ENCODE assay signal across 8 cellular contexts in the genomic region with DNA sequence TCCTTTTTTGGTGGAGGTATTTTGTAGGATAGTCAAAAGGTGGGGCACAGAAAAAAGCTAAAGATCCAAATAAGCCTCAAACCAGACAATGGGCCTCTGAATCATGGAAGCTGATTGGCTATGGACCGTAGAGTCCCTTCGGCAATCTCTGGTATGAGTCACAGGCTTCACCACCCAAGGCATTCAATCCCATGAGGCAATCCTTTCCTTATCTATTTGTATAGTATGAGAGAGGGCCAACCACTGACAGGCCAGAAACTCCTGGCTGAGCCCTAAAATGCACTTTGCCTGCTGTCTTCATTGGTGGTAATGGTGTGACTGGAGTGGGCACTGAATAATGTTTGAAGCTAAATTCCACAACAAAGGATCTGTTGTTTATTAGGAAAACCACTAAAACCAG. TPM values are rescaled to one million over a fixed set of nuclear protein-coding genes. Genes with fewer than 3 reads are reported as not detected.
DNase-seq lines count a peak whose midpoint lies in the region; ATAC-seq and TF ChIP-seq lines count a peak whose summit lies in the region.

No MANE protein-coding gene starts in this region.

- peak overlapping the region; percentile 84 for H3K27ac Mint-ChIP-seq in activated T-cell treated with anti-CD3 and anti-CD28 coated beads, Interleukin-2, amount 50 U/mL, for 24 hours

- no peak for TF ChIP-seq POLR2A in erythroblast (IDR thresholded peaks at IDR 0.05; ENCODE audit: low read length)

- no peak overlapping the region for H3K4me3 ChIP-seq in SJCRH30

- H3K27me3 Mint-ChIP-seq in activated T-cell treated with anti-CD3 and anti-CD28 coated beads, Interleukin-2, amount 50 U/mL, for 24 hours = peaks cover 12% of the 10 kb centered on the region
- H3K27me3 Mint-ChIP-seq in activated T-cell treated with anti-CD3 and anti-CD28 coated beads, Interleukin-2, amount 50 U/mL, for 4 hours (ENCODE audit: low read depth) = peaks cover 3% of the 10 kb centered on the region

- H3K4me1 Mint-ChIP-seq in activated T-cell treated with anti-CD3 and anti-CD28 coated beads, Interleukin-2, amount 50 U/mL, for 24 hours (ENCODE audit: low read depth) = peaks cover 26% of the 10 kb centered on the region
- H3K4me1 Mint-ChIP-seq in activated T-cell treated with anti-CD3 and anti-CD28 coated beads, Interleukin-2, amount 50 U/mL, for 4 hours (ENCODE audit: low read depth) = peaks cover 6% of the 10 kb centered on the region

- no peaks in the 10 kb centered on the region for H3K36me3 Mint-ChIP-seq in activated T-cell treated with anti-CD3 and anti-CD28 coated beads, Interleukin-2, amount 50 U/mL, for 24 hours (ENCODE audit: low read depth)
- H3K36me3 Mint-ChIP-seq in activated T-cell treated with anti-CD3 and anti-CD28 coated beads, Interleukin-2, amount 50 U/mL, for 4 hours (ENCODE audit: insufficient read depth) = no peaks in the 10 kb centered on the region

- no peak overlapping the region for H3K4me3 Mint-ChIP-seq in activated T-cell treated with anti-CD3 and anti-CD28 coated beads, Interleukin-2, amount 50 U/mL, for 24 hours
- no peak overlapping the region for H3K4me3 Mint-ChIP-seq in activated T-cell treated with anti-CD3 and anti-CD28 coated beads, Interleukin-2, amount 50 U/mL, for 4 hours

- H3K27ac ChIP-seq in SJCRH30 = no peak overlapping the region

- no peak for DNase-seq in activated T-cell treated with anti-CD3 and anti-CD28 coated beads, Interleukin-2, amount 50 U/mL, for 24 hours
- DNase-seq in activated T-cell treated with anti-CD3 and anti-CD28 coated beads, Interleukin-2, amount 50 U/mL, for 4 hours = no peak
- DNase-seq in SJCRH30 = peak; percentile 51 to 68
- DNase-seq in erythroblast (lab: John Stamatoyannopoulos, UW) = peak; percentile 23 to 54
- DNase-seq in stromal cell of bone marrow (ENCODE audit: low read depth) = peak; percentile 23
- DNase-seq in left lobe of liver (ENCODE audit: low spot score) = no peak

- H3K36me3 ChIP-seq in SJCRH30 = no peaks in the 10 kb centered on the region

- H3K4me1 ChIP-seq in SJCRH30 = peaks cover 19% of the 10 kb centered on the region

- H3K9me3 ChIP-seq in SJCRH30 (replicated peaks) = no peaks in the 10 kb centered on the region

- H3K27me3 ChIP-seq in SJCRH30 = no peaks in the 10 kb centered on the region

- no peaks in the 10 kb centered on the region for H3K9me3 Mint-ChIP-seq in activated T-cell treated with anti-CD3 and anti-CD28 coated beads, Interleukin-2, amount 50 U/mL, for 24 hours
- H3K9me3 Mint-ChIP-seq in activated T-cell treated with anti-CD3 and anti-CD28 coated beads, Interleukin-2, amount 50 U/mL, for 4 hours = no peaks in the 10 kb centered on the region

- no peak for ATAC-seq in activated T-cell treated with anti-CD3 and anti-CD28 coated beads, Interleukin-2, amount 50 U/mL, for 4 hours
- ATAC-seq in GM21423 (IDR thresholded peaks at IDR 0.05; ENCODE audit: unreplicated experiment) (no peak), GM21737 (IDR thresholded peaks at IDR 0.05; ENCODE audit: unreplicated experiment) (no peak), left lobe of liver (no peak)

RNA-seq across cellular contexts. Expression of gene MEX3C, which starts 38.7 kb away (rescaled TPM):
- 10 to 100 TPM; 67.4 to 89.2 (median 80.3) TPM for total RNA-seq in activated T-cell treated with anti-CD3 and anti-CD28 coated beads, Interleukin-2, amount 50 U/mL, for 4 hours
- total RNA-seq in SJCRH30 (2014; rRNA removed; shearing (Covaris generic)) = 68.2 and 68.4 TPM in 2 replicates
- total RNA-seq in left lobe of liver = 6.6 TPM

Comparison
In these comparisons a context has a peak if more than half of its experiments do, and no peak if none do; other contexts are left out.
1. DNase-seq: peak in SJCRH30 (2 of 2), erythroblast (2 of 2) and stromal cell of bone marrow (single experiment); none in activated T-cell treated with anti-CD3 and anti-CD28 coated beads, Interleukin-2, amount 50 U/mL, for 24 hours (single experiment), activated T-cell treated with anti-CD3 and anti-CD28 coated beads, Interleukin-2, amount 50 U/mL, for 4 hours (single experiment) and left lobe of liver (single experiment).